Comparison of ENCODE assay signal across 27 cellular contexts in genomic region chr2:133148187-133148586, GRCh38.
"Had no signal": no experiment of that assay in that cellular context is flagged by ENCODE, and none has a peak within 500 bp of the region (broad histone marks: within the 10 kb centered on the region; RNA-seq: fewer than 3 reads in every experiment).

No MANE protein-coding gene starts in this region.

- DNase-seq: stimulated activated CD4-positive, alpha-beta T cell treated with anti-CD3 and anti-CD28 coated beads, Interleukin-2, amount 100 ng/mL, for 48 hours; stimulated activated CD4-positive, alpha-beta T cell treated with anti-CD3 and anti-CD28 coated beads, Interleukin-4, amount 100 ng/mL, for 1 hour; stimulated activated CD4-positive, alpha-beta T cell treated with anti-CD3 and anti-CD28 coated beads, Interleukin-4, amount 100 ng/mL, for 24 hours; stimulated activated CD4-positive, alpha-beta T cell treated with anti-CD3 and anti-CD28 coated beads, Interleukin-4, amount 100 ng/mL, for 4 hours; stimulated activated CD8-positive, alpha-beta memory T cell treated with anti-CD3 and anti-CD28 coated beads, Interleukin-4, amount 100 ng/mL, for 48 hours; stimulated activated naive B cell treated with anti-CD40 and anti-IgM and Interleukin-4, amounts not matched to agents 10 μg/mL and 1 μg/mL and 100 μg/mL, for 72 hours; stimulated activated naive CD4-positive, alpha-beta T cell; stimulated activated naive CD4-positive, alpha-beta T cell treated with Interleukin-2 at 50 U/mL for 16 hours; stimulated activated naive CD8-positive, alpha-beta T cell treated with anti-CD3 and anti-CD28 coated beads, Interleukin-15, amount 100 ng/mL, for 72 hours; stimulated activated naive CD8-positive, alpha-beta T cell treated with anti-CD3 and anti-CD28 coated beads, Interleukin-15, Interleukin-2, amounts not matched to agents 100 U/mL and 50 U/mL, for 24 hours; stomach; substantia nigra; testis; thyroid gland; tibial artery; transverse colon; trophoblast cell; upper lobe of left lung; upper lobe of right lung; uterus had no signal

- H3K9me3 ChIP-seq: suprapubic skin, testis, thoracic aorta, thyroid gland, tibial artery, transverse colon, upper lobe of left lung, upper lobe of right lung, uterus, vagina had no signal

- ATAC-seq: stimulated activated effector memory CD8-positive, alpha-beta T cell treated with anti-CD3 and anti-CD28 coated beads, Interleukin-12 subunit alpha, Interleukin-12 subunit beta, amount 100 ng/mL, for 72 hours; stimulated activated memory B cell treated with anti-CD40 and anti-IgM and Interleukin-4, amounts not matched to agents 10 μg/mL and 1 μg/mL and 100 μg/mL, for 72 hours; stimulated activated naive B cell treated with anti-CD40 and anti-IgM and Interleukin-4, amounts not matched to agents 10 μg/mL and 1 μg/mL and 100 μg/mL, for 72 hours; stimulated activated naive CD8-positive, alpha-beta T cell treated with anti-CD3 and anti-CD28 coated beads, Interleukin-15, amount 100 ng/mL, for 72 hours; stimulated activated naive CD8-positive, alpha-beta T cell treated with anti-CD3 and anti-CD28 coated beads, Interleukin-15, Interleukin-2, amounts not matched to agents 100 U/mL and 50 U/mL, for 24 hours; upper lobe of right lung had no signal

- H3K27me3 ChIP-seq: stomach, suprapubic skin, testis, thyroid gland, tibial artery, tibial nerve, transverse colon, upper lobe of left lung, upper lobe of right lung, uterus, vagina had no signal

- H3K27ac ChIP-seq: stomach, suprapubic skin, testis, thoracic aorta, thyroid gland, tibial artery, tibial nerve, transverse colon, upper lobe of left lung, upper lobe of right lung, uterus, vagina had no signal

- H3K4me3 ChIP-seq: stomach, suprapubic skin, testis, thoracic aorta, thyroid gland, tibial artery, tibial nerve, transverse colon, upper lobe of left lung, upper lobe of right lung, uterus, vagina had no signal

- FAIRE-seq: urothelium cell line had no signal

- H3K4me1 ChIP-seq: suprapubic skin, testis, thyroid gland, tibial artery, tibial nerve, transverse colon, upper lobe of left lung, upper lobe of right lung, uterus, vagina had no signal

- H3K36me3 ChIP-seq: stomach, suprapubic skin, thoracic aorta, thyroid gland, tibial artery, tibial nerve, transverse colon, upper lobe of left lung, upper lobe of right lung, uterus, vagina had no signal
